ENCODE assay signal across 18 cellular contexts in the genomic region with DNA sequence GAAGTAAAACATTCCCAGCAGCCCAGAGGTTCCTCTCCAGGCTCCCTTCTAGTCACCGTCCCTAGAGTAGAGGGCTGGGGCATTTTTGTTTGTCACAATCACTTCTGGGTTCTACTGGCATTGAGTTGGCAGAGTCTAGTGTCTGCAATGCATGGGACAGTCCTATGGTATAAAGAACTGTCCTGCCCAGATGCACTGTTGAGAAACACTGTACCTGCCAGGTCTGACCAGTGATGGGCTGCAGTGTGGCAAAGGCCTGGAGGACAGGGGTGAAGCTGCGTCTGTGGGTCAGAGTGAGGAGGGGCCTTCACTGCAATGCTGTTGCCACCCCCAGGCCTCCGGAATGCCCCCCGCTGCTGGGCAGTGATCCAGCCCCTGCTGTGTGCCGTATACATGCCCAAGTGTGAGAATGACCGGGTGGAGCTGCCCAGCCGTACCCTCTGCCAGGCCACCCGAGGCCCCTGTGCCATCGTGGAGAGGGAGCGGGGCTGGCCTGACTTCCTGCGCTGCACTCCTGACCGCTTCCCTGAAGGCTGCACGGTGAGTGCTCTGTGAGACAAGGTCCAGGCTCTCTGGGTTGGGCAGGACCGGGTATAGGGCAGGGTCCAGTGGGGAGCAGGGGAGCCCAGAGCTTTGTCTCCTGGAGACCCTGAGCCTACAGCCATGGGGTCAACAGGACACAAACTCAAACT. TPM values are rescaled to one million over a fixed set of nuclear protein-coding genes. Genes with fewer than 3 reads are reported as not detected.
"Had no signal": no experiment of that assay in that cellular context is flagged by ENCODE, and none has a peak within 500 bp of the region (broad histone marks: within the 10 kb centered on the region; RNA-seq: fewer than 3 reads in every experiment).

No MANE protein-coding gene starts in this region.

- H3K36me3 Mint-ChIP-seq: naive thymus-derived CD8-positive, alpha-beta T cell; stimulated activated memory B cell treated with anti-CD40 and anti-IgM and Interleukin-4, amounts not matched to agents 10 μg/mL and 1 μg/mL and 100 μg/mL, for 72 hours had no signal

- H3K27me3 Mint-ChIP-seq: stimulated activated memory B cell treated with anti-CD40 and anti-IgM and Interleukin-4, amounts not matched to agents 10 μg/mL and 1 μg/mL and 100 μg/mL, for 72 hours; stimulated activated naive CD8-positive, alpha-beta T cell treated with anti-CD3 and anti-CD28 coated beads, Interleukin-15, Interleukin-2, amounts not matched to agents 100 ng/mL and 50 ng/mL, for 24 hours had no signal

- H3K9me3 ChIP-seq: heart left ventricle, ovary, right atrium auricular region, spleen, tibial nerve had no signal

- H3K27me3 ChIP-seq: dorsolateral prefrontal cortex, heart left ventricle, ovary, right atrium auricular region, spleen, tibial nerve had no signal

- H3K36me3 ChIP-seq: ovary, right atrium auricular region, spleen had no signal

- H3K4me1 ChIP-seq: heart left ventricle, right atrium auricular region, spleen had no signal

- H3K27ac ChIP-seq: coronary artery, dorsolateral prefrontal cortex, heart left ventricle, ovary, right atrium auricular region, spleen, tibial nerve had no signal

- DNase-seq: effector memory CD4-positive, alpha-beta T cell; hippocampal formation; left colon; mammary epithelial cell; naive thymus-derived CD8-positive, alpha-beta T cell; ovary; spleen; stimulated activated CD4-positive, alpha-beta T cell treated with anti-CD3 and anti-CD28 coated beads, Interleukin-15, amount 100 ng/mL, for 24 hours; stimulated activated CD4-positive, alpha-beta T cell treated with anti-CD3 and anti-CD28 coated beads, Interleukin-1b, Interleukin-23, amount 100 ng/mL, for 48 hours; stimulated activated CD4-positive, alpha-beta T cell treated with anti-CD3 and anti-CD28 coated beads, Interleukin-4, amount 100 ng/mL, for 24 hours had no signal

- H3K27ac Mint-ChIP-seq: naive thymus-derived CD8-positive, alpha-beta T cell; stimulated activated memory B cell treated with anti-CD40 and anti-IgM and Interleukin-4, amounts not matched to agents 10 μg/mL and 1 μg/mL and 100 μg/mL, for 72 hours; stimulated activated naive CD8-positive, alpha-beta T cell treated with anti-CD3 and anti-CD28 coated beads, Interleukin-15, Interleukin-2, amounts not matched to agents 100 ng/mL and 50 ng/mL, for 24 hours had no signal

- H3K4me3 ChIP-seq: coronary artery, dorsolateral prefrontal cortex, heart left ventricle, ovary, right atrium auricular region, spleen, tibial nerve had no signal

- H3K9me3 Mint-ChIP-seq: naive thymus-derived CD8-positive, alpha-beta T cell; neural crest cell; stimulated activated memory B cell treated with anti-CD40 and anti-IgM and Interleukin-4, amounts not matched to agents 10 μg/mL and 1 μg/mL and 100 μg/mL, for 72 hours; stimulated activated naive CD8-positive, alpha-beta T cell treated with anti-CD3 and anti-CD28 coated beads, Interleukin-15, Interleukin-2, amounts not matched to agents 100 ng/mL and 50 ng/mL, for 24 hours had no signal

- H3K4me3 Mint-ChIP-seq: naive thymus-derived CD8-positive, alpha-beta T cell; neural crest cell; stimulated activated memory B cell treated with anti-CD40 and anti-IgM and Interleukin-4, amounts not matched to agents 10 μg/mL and 1 μg/mL and 100 μg/mL, for 72 hours; stimulated activated naive CD8-positive, alpha-beta T cell treated with anti-CD3 and anti-CD28 coated beads, Interleukin-15, Interleukin-2, amounts not matched to agents 100 ng/mL and 50 ng/mL, for 24 hours had no signal

- H3K4me1 Mint-ChIP-seq: naive thymus-derived CD8-positive, alpha-beta T cell had no signal

RNA-seq across cellular contexts. Expression of a gene that starts 14.8 kb away (rescaled TPM):
- polyA plus RNA-seq: naive thymus-derived CD8-positive, alpha-beta T cell had no signal
